1 cellular context compared by ENCODE assay signal in the genomic region with DNA sequence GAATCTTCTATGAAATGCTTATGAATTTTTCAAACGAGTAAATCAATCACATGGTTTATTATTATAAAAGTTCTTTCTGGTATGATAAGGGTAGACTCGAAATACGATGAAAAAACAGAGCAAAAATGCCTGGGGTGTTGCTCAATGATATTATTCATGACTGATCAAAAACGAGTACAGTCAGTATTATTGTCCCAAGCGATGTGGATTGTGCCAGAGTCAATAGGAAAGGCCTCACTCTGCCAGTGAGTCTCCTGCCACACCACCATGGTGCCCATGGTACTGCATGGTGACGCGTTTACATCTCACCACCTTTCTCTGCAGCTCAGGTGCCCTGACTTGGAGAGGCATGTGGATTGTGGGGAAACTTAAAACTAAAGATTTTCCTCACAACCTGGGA.
A peak's percentile ranks its signal among the peaks of the same experiment; 100 is the strongest.
TF ChIP-seq lines count a peak whose summit lies in the region.

No MANE protein-coding gene starts in this region.

TF ChIP-seq in IMR-90, 13 proteins besides CTCF, POLR2A, EP300 and RAD21:
- TF ChIP-seq MXI1 (IDR thresholded peaks at IDR 0.05; ENCODE audit: borderline replicate concordance, low read depth, low read length) (no peak), MAFK (IDR thresholded peaks at IDR 0.05; ENCODE audit: low read depth, low read length) (no peak), FOS (IDR thresholded peaks at IDR 0.05; ENCODE audit: low read depth, low read length) (no peak), CEBPB (IDR thresholded peaks at IDR 0.05; ENCODE audit: low read depth, low read length) (peak; percentile 49; the same call in 1 of the 2 replicates), NFE2L2 (IDR thresholded peaks at IDR 0.05; ENCODE audit: low read depth, low read length) (no peak), RCOR1 (IDR thresholded peaks at IDR 0.05; ENCODE audit: insufficient replicate concordance, low read length) (no peak), SMC3 (IDR thresholded peaks at IDR 0.05; ENCODE audit: low read depth, low read length) (no peak)
TF ChIP-seq in IMR-90: peak in this region for 1.
